8 cellular contexts compared by ENCODE assay signal in genomic region chr5:140725799-140726471, GRCh38.
DNase-seq lines count a peak whose midpoint lies in the region; ATAC-seq and TF ChIP-seq lines count a peak whose summit lies in the region.

No MANE protein-coding gene starts in this region.

- DNase-seq in AG08396 (ENCODE audit: low spot score) (peak; percentile 78), RWPE1 (ENCODE audit: low spot score) (peak; percentile 93), glomerular visceral epithelial cell (ENCODE audit: extremely low spot score) (peak; percentile 94), retinal pigment epithelial cell (ENCODE audit: low read depth) (peak; percentile 55), NAMALWA (ENCODE audit: low spot score) (no peak)
- DNase-seq in activated gamma-delta T cell treated with anti-CD3 and anti-CD28 coated beads, Interleukin-2, amount 50 U/mL, for 16 hours (ENCODE audit: low read depth), result peak; percentile 50

- H3K27ac ChIP-seq in RWPE1, result peak overlapping the region; percentile 57

- TF ChIP-seq CTCF in RWPE1 (conservative IDR thresholded peaks at IDR 0.05; ENCODE audit: low read depth), result no peak
- TF ChIP-seq CTCF in retinal pigment epithelial cell (conservative IDR thresholded peaks at IDR 0.05; ENCODE audit: low read depth, low read length), result no peak

- POLR2A ChIA-PET in RWPE1 (lab: Yijun Ruan, JAX; ENCODE audit: low non-redundant PET), result interaction anchor here (0.6 to 0.7 kb wide), 2 partner anchors 159 to 325 kb away, joined by 4 to 7 read pairs; no protein-coding TSS in a partner anchor

- CTCF ChIA-PET in RWPE1 (lab: Yijun Ruan, JAX), result interaction anchor here (0.6 to 0.8 kb wide), 7 partner anchors 15 to 692 kb away, joined by 3 to 5 read pairs (median 3); partner anchors contain the start of gene PCDHGB7

- ATAC-seq in GM19043 (IDR thresholded peaks at IDR 0.05; ENCODE audit: low read depth, unreplicated experiment) (peak; percentile 88), HG03280 (IDR thresholded peaks at IDR 0.05; ENCODE audit: unreplicated experiment) (peak; percentile 88)

- H3K4me3 ChIP-seq in retinal pigment epithelial cell (ENCODE audit: low read length), result peak overlapping the region; percentile 66
